Comparison of ENCODE assay signal across 1 cellular context in the genomic region with DNA sequence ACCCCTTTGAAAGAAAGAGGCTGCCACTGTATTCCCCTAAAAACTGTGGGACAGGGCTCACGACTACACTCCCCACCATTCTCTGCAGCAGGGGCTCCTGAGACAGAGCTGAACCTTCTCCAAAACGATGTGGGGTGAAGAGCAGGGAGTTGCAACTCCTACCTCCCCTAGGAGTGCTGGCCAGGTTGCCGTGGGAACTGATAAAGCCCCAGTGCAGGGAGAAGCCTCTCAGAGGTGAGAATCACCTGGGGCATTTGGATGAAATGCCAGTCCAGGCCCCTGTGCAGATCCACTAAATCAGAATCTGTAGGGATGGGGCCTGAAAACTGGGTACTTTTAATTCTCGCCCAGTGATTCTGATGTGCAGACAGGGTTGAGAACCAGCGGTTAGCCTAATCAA.
TF ChIP-seq lines count a peak whose summit lies in the region.

No MANE protein-coding gene starts in this region.

TF ChIP-seq in GM12878, 131 proteins besides CTCF, POLR2A, EP300 and RAD21:
- TF ChIP-seq ASH2L (IDR thresholded peaks at IDR 0.05; ENCODE audit: borderline replicate concordance, low read depth) (no peak), ZBTB40 (IDR thresholded peaks at IDR 0.05; ENCODE audit: borderline replicate concordance) (peak; percentile 35; the same call in 1 of the 2 replicates)
